Comparison of ENCODE assay signal across 21 cellular contexts in genomic region chr18:77822552-77823138, GRCh38.
"Had no signal": no experiment of that assay in that cellular context is flagged by ENCODE, and none has a peak within 500 bp of the region (broad histone marks: within the 10 kb centered on the region; RNA-seq: fewer than 3 reads in every experiment).

No MANE protein-coding gene starts in this region.

- FAIRE-seq: astrocyte, bronchial epithelial cell had no signal

- DNase-seq: activated CD4-positive, alpha-beta T cell treated with anti-CD3 and anti-CD28 coated beads for 1 hour; activated CD4-positive, alpha-beta T cell treated with anti-CD3 and anti-CD28 coated beads, Interleukin-2, amount 50 U/mL, for 4 hours; activated CD8-positive, alpha-beta memory T cell treated with anti-CD3 and anti-CD28 coated beads, Interleukin-2, amount 10 ng/mL, durations not matched to agents 7 days and 5 days; activated effector memory CD4-positive, alpha-beta T cell treated with Interleukin-2 at 50 U/mL for 16 hours; activated naive CD4-positive, alpha-beta T cell treated with anti-CD3 and anti-CD28 coated beads, Interleukin-2, amount 50 U/mL, for 16 hours; activated T-cell treated with anti-CD3 and anti-CD28 coated beads, Interleukin-2, amount 50 U/mL, for 24 hours; dermis blood vessel endothelial cell; erythroblast; gastrocnemius medialis; left cardiac atrium; lower lobe of right lung; ovary; stimulated activated CD4-positive, alpha-beta T cell treated with anti-CD3 and anti-CD28 coated beads, Interleukin-12 subunit alpha, Interleukin-12 subunit beta, amount 100 ng/mL, for 4 hours; stimulated activated CD4-positive, alpha-beta T cell treated with anti-CD3 and anti-CD28 coated beads, Interleukin-2, amount 100 ng/mL, for 24 hours; thyroid gland had no signal

- H3K4me1 Mint-ChIP-seq: activated CD8-positive, alpha-beta memory T cell treated with anti-CD3 and anti-CD28 coated beads, Interleukin-2, amount 10 ng/mL, durations not matched to agents 7 days and 5 days; mesothelial cell of epicardium had no signal

- H3K9me3 ChIP-seq: gastrocnemius medialis, lower lobe of right lung, ovary, thyroid gland, vagina had no signal

- H3K4me3 ChIP-seq: gastrocnemius medialis, heart left ventricle, lower lobe of right lung, neural progenitor cell, ovary, thyroid gland, vagina had no signal

- H3K36me3 ChIP-seq: gastrocnemius medialis, heart left ventricle, lower lobe of right lung, neural progenitor cell, ovary, thyroid gland, vagina had no signal

- H3K4me3 Mint-ChIP-seq: activated CD8-positive, alpha-beta memory T cell treated with anti-CD3 and anti-CD28 coated beads, Interleukin-2, amount 10 ng/mL, durations not matched to agents 7 days and 5 days; activated T-cell treated with anti-CD3 and anti-CD28 coated beads, Interleukin-2, amount 50 U/mL, for 24 hours; mesothelial cell of epicardium; neural progenitor cell had no signal

- H3K27ac Mint-ChIP-seq: activated CD8-positive, alpha-beta memory T cell treated with anti-CD3 and anti-CD28 coated beads, Interleukin-2, amount 10 ng/mL, durations not matched to agents 7 days and 5 days; activated T-cell treated with anti-CD3 and anti-CD28 coated beads, Interleukin-2, amount 50 U/mL, for 24 hours; mesothelial cell of epicardium; neural progenitor cell had no signal

- H3K27me3 Mint-ChIP-seq: activated CD8-positive, alpha-beta memory T cell treated with anti-CD3 and anti-CD28 coated beads, Interleukin-2, amount 10 ng/mL, durations not matched to agents 7 days and 5 days had no signal

- H3K9me3 Mint-ChIP-seq: activated T-cell treated with anti-CD3 and anti-CD28 coated beads, Interleukin-2, amount 50 U/mL, for 24 hours had no signal

- ATAC-seq: activated CD8-positive, alpha-beta memory T cell treated with anti-CD3 and anti-CD28 coated beads, Interleukin-2, amount 10 ng/mL, durations not matched to agents 7 days and 5 days; gastrocnemius medialis; heart left ventricle; left cardiac atrium; lower lobe of right lung had no signal

- H3K27ac ChIP-seq: gastrocnemius medialis, heart left ventricle, lower lobe of right lung, neural progenitor cell, ovary, thyroid gland, vagina had no signal

- H3K27me3 ChIP-seq: gastrocnemius medialis, heart left ventricle, neural progenitor cell, ovary, thyroid gland, vagina had no signal

- H3K36me3 Mint-ChIP-seq: activated CD8-positive, alpha-beta memory T cell treated with anti-CD3 and anti-CD28 coated beads, Interleukin-2, amount 10 ng/mL, durations not matched to agents 7 days and 5 days; mesothelial cell of epicardium; neural progenitor cell had no signal

- H3K4me1 ChIP-seq: gastrocnemius medialis, heart left ventricle, lower lobe of right lung, neural progenitor cell, thyroid gland, vagina had no signal
